1 cellular context compared by ENCODE assay signal in genomic region chr15:65532738-65533051, GRCh38.
A peak's percentile ranks its signal among the peaks of the same experiment; 100 is the strongest.
TF ChIP-seq lines count a peak whose summit lies in the region.

No MANE protein-coding gene starts in this region.

TF ChIP-seq in K562, 482 proteins besides CTCF, POLR2A, EP300 and RAD21 (continued from another document and continues in another):
- TF ChIP-seq EGR1 (conservative IDR thresholded peaks at IDR 0.05), result peak; percentile 63
- TF ChIP-seq ZNF76 (CRISPR knock-in tag; IDR thresholded peaks at IDR 0.05; ENCODE audit: borderline replicate concordance), result no peak
- peak; percentile 31 to 48; a peak in 2 of 4 replicates for TF ChIP-seq MNT (conservative IDR thresholded peaks at IDR 0.05)
- TF ChIP-seq SMARCE1 (IDR thresholded peaks at IDR 0.05), result peak; percentile 75
- peak; percentile 87 for TF ChIP-seq JUND (IDR thresholded peaks at IDR 0.05; ENCODE audit: borderline replicate concordance, low read depth, low read length)
- TF ChIP-seq JUND (tag; IDR thresholded peaks at IDR 0.05; ENCODE audit: borderline replicate concordance, low read depth, low read length), result peak; percentile 57; the same call in 1 of the 3 replicates
- no peak for TF ChIP-seq ZC3H11A (IDR thresholded peaks at IDR 0.05; ENCODE audit: low read depth, low read length)
- no peak for TF ChIP-seq ZNF740 (CRISPR knock-in tag; IDR thresholded peaks at IDR 0.05)
- no peak for TF ChIP-seq ZNF740 (tag; IDR thresholded peaks at IDR 0.05)
- TF ChIP-seq FOXK2 (conservative IDR thresholded peaks at IDR 0.05 in 1 of 2, IDR thresholded peaks at IDR 0.05 in 1 of 2; ENCODE audit: low read depth in 2 of 2), result peak; percentile 50 to 56; a peak in 3 of 4 replicates
- 0 out of 4 replicates have a peak, but pooled peaks of 1 of the 2 experiments have one; percentile 16 for TF ChIP-seq ARNT (IDR thresholded peaks at IDR 0.05)
- TF ChIP-seq CSDE1 (IDR thresholded peaks at IDR 0.05), result no peak
- no peak for TF ChIP-seq OTX1 (CRISPR knock-in tag; IDR thresholded peaks at IDR 0.05)
- TF ChIP-seq ZFP30 (CRISPR knock-in tag; IDR thresholded peaks at IDR 0.05; ENCODE audit: borderline replicate concordance), result no peak
- TF ChIP-seq RREB1 (CRISPR knock-in tag; IDR thresholded peaks at IDR 0.05), result no peak
- no peak for TF ChIP-seq HOMEZ (CRISPR knock-in tag; IDR thresholded peaks at IDR 0.05)
- TF ChIP-seq ATF3 (IDR thresholded peaks at IDR 0.05), result peak; percentile 85
- no peak for TF ChIP-seq ATF3 (CRISPR knock-in tag; conservative IDR thresholded peaks at IDR 0.05)
- peak; percentile 55 to 75 for TF ChIP-seq KDM1A (IDR thresholded peaks at IDR 0.05)
- no peak for TF ChIP-seq CEBPZ (IDR thresholded peaks at IDR 0.05; ENCODE audit: borderline replicate concordance, low read depth, low read length)
- TF ChIP-seq ARID1B (IDR thresholded peaks at IDR 0.05), result peak; percentile 43
- TF ChIP-seq RCOR1 (IDR thresholded peaks at IDR 0.05; ENCODE audit: borderline replicate concordance in 1 of 2, low read depth in 2 of 2, low read length in 2 of 2), result peak in 1 of 2 experiments; percentile 66; a peak in 1 of 4 replicates
- no peak for TF ChIP-seq ZBED1 (IDR thresholded peaks at IDR 0.05)
- no peak for TF ChIP-seq PHB (CRISPR knock-in tag; IDR thresholded peaks at IDR 0.05)
- no peak for TF ChIP-seq HSF4 (CRISPR knock-in tag; IDR thresholded peaks at IDR 0.05; ENCODE audit: borderline replicate concordance)
- 0 out of 2 replicates have a peak, but pooled peaks have one; percentile 27 for TF ChIP-seq ZNF766 (CRISPR knock-in tag; conservative IDR thresholded peaks at IDR 0.05)
- TF ChIP-seq ZNF655 (CRISPR knock-in tag; IDR thresholded peaks at IDR 0.05), result no peak
- TF ChIP-seq GTF3C2 (IDR thresholded peaks at IDR 0.05; ENCODE audit: borderline replicate concordance, extremely low read depth, insufficient read length), result no peak
- TF ChIP-seq GABPB1 (CRISPR knock-in tag; IDR thresholded peaks at IDR 0.05), result no peak
- TF ChIP-seq DEAF1 (CRISPR knock-in tag; IDR thresholded peaks at IDR 0.05), result no peak
